13 cellular contexts compared by ENCODE assay signal in genomic region chr1:225890346-225891228, GRCh38. TPM values are rescaled to one million over a fixed set of nuclear protein-coding genes. Genes with fewer than 3 reads are reported as not detected.
DNase-seq lines count a peak whose midpoint lies in the region; ATAC-seq and TF ChIP-seq lines count a peak whose summit lies in the region.
"Had no signal": no experiment of that assay in that cellular context is flagged by ENCODE, and none has a peak within 500 bp of the region (broad histone marks: within the 10 kb centered on the region; RNA-seq: fewer than 3 reads in every experiment).

No MANE protein-coding gene starts in this region.

- intact Hi-C loops in Right ventricle myocardium inferior (cut with DNase I) (no loop called here), stomach (cut with DNase I; ENCODE audit: low total_unique reads) (no loop called here)

- no peak for TF ChIP-seq CTCF in right atrium auricular region (IDR thresholded peaks at IDR 0.05)
- no peak for TF ChIP-seq CTCF in stomach (IDR thresholded peaks at IDR 0.05)

- ATAC-seq in Right ventricle myocardium inferior: peak; percentile 36
- no peak for ATAC-seq in GM21381 (IDR thresholded peaks at IDR 0.05; ENCODE audit: unreplicated experiment)
- ATAC-seq: activated CD8-positive, alpha-beta T cell treated with anti-CD3 and anti-CD28 coated beads, Interleukin-2, amount 10 ng/mL, durations not matched to agents 7 days and 5 days had no signal

- no peaks in the 10 kb centered on the region for H3K36me3 ChIP-seq in right atrium auricular region
- no peaks in the 10 kb centered on the region for H3K36me3 ChIP-seq in iPS-15b (ENCODE audit: control insufficient read depth, insufficient read depth, low read length)
- no peaks in the 10 kb centered on the region for H3K36me3 ChIP-seq in stomach

- H3K4me1 ChIP-seq in right atrium auricular region: peaks cover 0 to 7% of the 10 kb centered on the region in 2 donors
- H3K4me1 ChIP-seq in iPS-15b (ENCODE audit: control insufficient read depth, insufficient read depth, low read length): peaks cover 20% of the 10 kb centered on the region
- H3K4me1 ChIP-seq in stomach: peaks cover 19 to 59% (median 22%) of the 10 kb centered on the region in 4 donors

- TF ChIP-seq POLR2A in stomach (IDR thresholded peaks at IDR 0.05): no peak

- H3K4me3 ChIP-seq in right atrium auricular region: no peak overlapping the region
- no peak overlapping the region for H3K4me3 ChIP-seq in iPS-15b (ENCODE audit: low read depth, low read length)
- H3K4me3 ChIP-seq in stomach: no peak overlapping the region
- H3K4me3 ChIP-seq: A549 had no signal

- no peak for TF ChIP-seq EP300 in stomach (IDR thresholded peaks at IDR 0.05)

- no peak for DNase-seq in Right ventricle myocardium inferior (ENCODE audit: missing footprints)
- no peak for DNase-seq in right atrium auricular region (ENCODE audit: low spot score)
- DNase-seq in stomach: no peak
- no peak for DNase-seq in NCI-H446 (lab: John Stamatoyannopoulos, UW)
- DNase-seq: activated CD8-positive, alpha-beta T cell treated with anti-CD3 and anti-CD28 coated beads, Interleukin-2, amount 10 ng/mL, durations not matched to agents 7 days and 5 days; activated gamma-delta T cell treated with Interleukin-2 at 50 U/mL for 16 hours; NCI-H1930; NCI-H82; SHP77 had no signal

- WGBS in stomach, 5 donors: 26 to 47% (median 41%) methylated on average over 6 of the region's 6 CpGs

- H3K9me3 ChIP-seq in right atrium auricular region: no peaks in the 10 kb centered on the region
- no peaks in the 10 kb centered on the region for H3K9me3 ChIP-seq in iPS-15b (ENCODE audit: control insufficient read depth, insufficient read depth, low read length)
- no peaks in the 10 kb centered on the region for H3K9me3 ChIP-seq in stomach
- H3K9me3 ChIP-seq: A549 had no signal

- H3K9ac ChIP-seq in iPS-15b (ENCODE audit: low read depth, low read length): peak overlapping the region; percentile 12
- H3K9ac ChIP-seq: KMS-11 had no signal

- no peaks in the 10 kb centered on the region for H3K27me3 ChIP-seq in right atrium auricular region
- H3K27me3 ChIP-seq in iPS-15b (ENCODE audit: control insufficient read depth, insufficient read depth, low read length): no peaks in the 10 kb centered on the region
- no peaks in the 10 kb centered on the region for H3K27me3 ChIP-seq in stomach

- no peak overlapping the region for H3K27ac ChIP-seq in right atrium auricular region
- H3K27ac ChIP-seq in stomach: peak overlapping the region; percentile 22 to 87 (median 76)
- H3K27ac ChIP-seq: KMS-11 had no signal

RNA-seq across cellular contexts. Expression of gene LEFTY1, which starts 1.6 kb away (rescaled TPM):
- total RNA-seq in Right ventricle myocardium inferior: not detected
- under 1 TPM in 1 of 2 donors, not detected in 1; 0.35 TPM for total RNA-seq in right atrium auricular region
- total RNA-seq in stomach: 100 to 1,000 TPM in 1 of 5 donors, under 1 TPM in 1, not detected in 3; 0.55 to 499 TPM
- polyA plus RNA-seq in stomach: under 1 TPM; 0.37 to 0.73 (median 0.61) TPM
- total RNA-seq: activated CD8-positive, alpha-beta T cell treated with anti-CD3 and anti-CD28 coated beads, Interleukin-2, amount 10 ng/mL, durations not matched to agents 7 days and 5 days had no signal

RNA-seq across cellular contexts. Expression of gene TMEM63A, which starts 8.4 kb away (rescaled TPM):
- total RNA-seq in Right ventricle myocardium inferior (30.6 TPM), right atrium auricular region (10 to 100 TPM; 16.0 to 19.0 TPM), stomach (100 to 1,000 TPM in 3 of 5 donors, 10 to 100 TPM in 2; 82.6 to 208 (median 101) TPM)
- 10 to 100 TPM in 2 of 3 donors, 1 to 10 TPM in 1; 5.3 to 25.7 (median 22.8) TPM for polyA plus RNA-seq in stomach

RNA-seq across cellular contexts. Expression of gene PYCR2, which starts 33.5 kb away (rescaled TPM):
- 58.6 TPM for total RNA-seq in Right ventricle myocardium inferior
- total RNA-seq in right atrium auricular region: 10 to 100 TPM; 50.3 to 57.3 TPM
- 10 to 100 TPM; 20.1 to 42.9 (median 21.8) TPM for total RNA-seq in stomach
- polyA plus RNA-seq in stomach: 10 to 100 TPM; 39.0 to 59.4 (median 39.9) TPM

RNA-seq across cellular contexts. Expression of gene LEFTY2, which starts 50.4 kb away (rescaled TPM):
- total RNA-seq in Right ventricle myocardium inferior (0.19 TPM), right atrium auricular region (under 1 TPM; 0.70 to 0.90 TPM), stomach (100 to 1,000 TPM in 1 of 5 donors, under 1 TPM in 1, not detected in 3; 0.18 to 138 TPM)
- under 1 TPM in 1 of 3 donors, not detected in 2; 0.13 TPM for polyA plus RNA-seq in stomach
- total RNA-seq: activated CD8-positive, alpha-beta T cell treated with anti-CD3 and anti-CD28 coated beads, Interleukin-2, amount 10 ng/mL, durations not matched to agents 7 days and 5 days had no signal
- polyA plus RNA-seq: A549 had no signal

Comparison
In these comparisons a context has a peak if more than half of its experiments do, and no peak if none do; other contexts are left out.
1. H3K27ac ChIP-seq: peak in stomach (5 of 5); none in right atrium auricular region (0 of 2).